ENCODE assay signal across 14 cellular contexts in genomic region chr7:20541615-20542349, GRCh38.
DNase-seq lines count a peak whose midpoint lies in the region; ATAC-seq lines count a peak whose summit lies in the region.
"Had no signal": no experiment of that assay in that cellular context is flagged by ENCODE, and none has a peak within 500 bp of the region (broad histone marks: within the 10 kb centered on the region; RNA-seq: fewer than 3 reads in every experiment).

No MANE protein-coding gene starts in this region.

- no peak for ATAC-seq in activated naive CD8-positive, alpha-beta T cell treated with anti-CD3 and anti-CD28 coated beads, Interleukin-2, amount 50 U/mL, for 24 hours
- ATAC-seq in HG02885 (IDR thresholded peaks at IDR 0.05; ENCODE audit: poor library complexity, unreplicated experiment) = peak; percentile 88
- ATAC-seq in stimulated activated effector memory CD8-positive, alpha-beta T cell treated with anti-CD3 and anti-CD28 coated beads, Interleukin-12 subunit alpha, Interleukin-12 subunit beta, amount 100 ng/mL, for 72 hours = peak; percentile 34

- no peaks in the 10 kb centered on the region for H3K36me3 Mint-ChIP-seq in activated naive CD8-positive, alpha-beta T cell treated with anti-CD3 and anti-CD28 coated beads, Interleukin-2, amount 50 U/mL, for 24 hours (ENCODE audit: low read depth)
- H3K36me3 Mint-ChIP-seq in activated naive CD8-positive, alpha-beta T cell treated with anti-CD3 and anti-CD28 coated beads for 36 hours = no peaks in the 10 kb centered on the region
- H3K36me3 Mint-ChIP-seq in stimulated activated effector memory CD8-positive, alpha-beta T cell treated with anti-CD3 and anti-CD28 coated beads, Interleukin-12 subunit alpha, Interleukin-12 subunit beta, amount 100 ng/mL, for 72 hours = peaks cover 4% of the 10 kb centered on the region
- H3K36me3 Mint-ChIP-seq: activated naive CD4-positive, alpha-beta T cell treated with anti-CD3 and anti-CD28 coated beads, Interleukin-2, amount 50 U/mL, for 72 hours had no signal

- H3K4me1 Mint-ChIP-seq in activated naive CD8-positive, alpha-beta T cell treated with anti-CD3 and anti-CD28 coated beads, Interleukin-2, amount 50 U/mL, for 24 hours = no peaks in the 10 kb centered on the region
- H3K4me1 Mint-ChIP-seq in activated naive CD8-positive, alpha-beta T cell treated with anti-CD3 and anti-CD28 coated beads for 36 hours = no peaks in the 10 kb centered on the region
- H3K4me1 Mint-ChIP-seq in stimulated activated effector memory CD8-positive, alpha-beta T cell treated with anti-CD3 and anti-CD28 coated beads, Interleukin-12 subunit alpha, Interleukin-12 subunit beta, amount 100 ng/mL, for 72 hours = no peaks in the 10 kb centered on the region

- peaks cover 4% of the 10 kb centered on the region for H3K9me3 Mint-ChIP-seq in activated naive CD8-positive, alpha-beta T cell treated with anti-CD3 and anti-CD28 coated beads, Interleukin-2, amount 50 U/mL, for 24 hours
- peaks cover 7% of the 10 kb centered on the region for H3K9me3 Mint-ChIP-seq in activated naive CD8-positive, alpha-beta T cell treated with anti-CD3 and anti-CD28 coated beads for 36 hours
- peaks cover 3% of the 10 kb centered on the region for H3K9me3 Mint-ChIP-seq in stimulated activated effector memory CD8-positive, alpha-beta T cell treated with anti-CD3 and anti-CD28 coated beads, Interleukin-12 subunit alpha, Interleukin-12 subunit beta, amount 100 ng/mL, for 72 hours
- H3K9me3 Mint-ChIP-seq: dendritic cell treated with granulocyte-macrophage colony-stimulating factor and Interleukin-4, amounts not matched to agents 40 ng/mL and 50 ng/mL, for 4 days had no signal

- H3K27ac Mint-ChIP-seq in activated naive CD8-positive, alpha-beta T cell treated with anti-CD3 and anti-CD28 coated beads, Interleukin-2, amount 50 U/mL, for 24 hours = peak overlapping the region; percentile 23
- H3K27ac Mint-ChIP-seq in activated naive CD8-positive, alpha-beta T cell treated with anti-CD3 and anti-CD28 coated beads for 36 hours = no peak overlapping the region
- H3K27ac Mint-ChIP-seq in stimulated activated effector memory CD8-positive, alpha-beta T cell treated with anti-CD3 and anti-CD28 coated beads, Interleukin-12 subunit alpha, Interleukin-12 subunit beta, amount 100 ng/mL, for 72 hours = no peak overlapping the region
- H3K27ac Mint-ChIP-seq: activated naive CD4-positive, alpha-beta T cell treated with anti-CD3 and anti-CD28 coated beads, Interleukin-2, amount 50 U/mL, for 72 hours; dendritic cell treated with granulocyte-macrophage colony-stimulating factor and Interleukin-4, amounts not matched to agents 40 ng/mL and 50 ng/mL, for 4 days; T-helper 2 cell treated with Interferon-gamma antibody and Interleukin-4, amounts not matched to agents 5 μg/mL and 100 μg/mL, for 36 hours had no signal

- no peak overlapping the region for H3K4me3 Mint-ChIP-seq in activated naive CD8-positive, alpha-beta T cell treated with anti-CD3 and anti-CD28 coated beads, Interleukin-2, amount 50 U/mL, for 24 hours
- H3K4me3 Mint-ChIP-seq in activated naive CD8-positive, alpha-beta T cell treated with anti-CD3 and anti-CD28 coated beads for 36 hours = no peak overlapping the region
- no peak overlapping the region for H3K4me3 Mint-ChIP-seq in stimulated activated effector memory CD8-positive, alpha-beta T cell treated with anti-CD3 and anti-CD28 coated beads, Interleukin-12 subunit alpha, Interleukin-12 subunit beta, amount 100 ng/mL, for 72 hours
- H3K4me3 Mint-ChIP-seq: dendritic cell treated with granulocyte-macrophage colony-stimulating factor and Interleukin-4, amounts not matched to agents 40 ng/mL and 50 ng/mL, for 4 days; T-helper 2 cell treated with Interferon-gamma antibody and Interleukin-4, amounts not matched to agents 5 μg/mL and 100 μg/mL, for 36 hours had no signal

- no peaks in the 10 kb centered on the region for H3K27me3 Mint-ChIP-seq in activated naive CD8-positive, alpha-beta T cell treated with anti-CD3 and anti-CD28 coated beads, Interleukin-2, amount 50 U/mL, for 24 hours
- peaks cover under 1% of the 10 kb centered on the region for H3K27me3 Mint-ChIP-seq in activated naive CD8-positive, alpha-beta T cell treated with anti-CD3 and anti-CD28 coated beads for 36 hours
- H3K27me3 Mint-ChIP-seq: dendritic cell treated with granulocyte-macrophage colony-stimulating factor and Interleukin-4, amounts not matched to agents 40 ng/mL and 50 ng/mL, for 4 days had no signal

- no peak for DNase-seq in activated naive CD8-positive, alpha-beta T cell treated with anti-CD3 and anti-CD28 coated beads, Interleukin-2, amount 50 U/mL, for 24 hours
- DNase-seq in activated naive CD8-positive, alpha-beta T cell treated with anti-CD3 and anti-CD28 coated beads for 36 hours = no peak
- DNase-seq in NCI-H69 (lab: John Stamatoyannopoulos, UW) (peak; percentile 35), NCI-H1694 treated with DMSO at 0.1 percent for 48 hours (lab: John Stamatoyannopoulos, UW) (no peak), globus pallidus (ENCODE audit: low spot score) (no peak), NCI-H82 treated with DMSO at 0.1 percent for 48 hours (lab: John Stamatoyannopoulos, UW; ENCODE audit: unreplicated experiment) (no peak)
- no peak for DNase-seq in stimulated activated effector memory CD8-positive, alpha-beta T cell treated with anti-CD3 and anti-CD28 coated beads, Interleukin-12 subunit alpha, Interleukin-12 subunit beta, amount 100 ng/mL, for 72 hours (ENCODE audit: low spot score in 2 of 2)
- DNase-seq: activated CD8-positive, alpha-beta memory T cell treated with anti-CD3 and anti-CD28 coated beads for 24 hours; NK-92 treated with Interleukin-12 subunit alpha and Interleukin-12 subunit beta, amount 100 ng/mL, for 24 hours; stomach had no signal
